1 cellular context compared by ENCODE assay signal in the genomic region with DNA sequence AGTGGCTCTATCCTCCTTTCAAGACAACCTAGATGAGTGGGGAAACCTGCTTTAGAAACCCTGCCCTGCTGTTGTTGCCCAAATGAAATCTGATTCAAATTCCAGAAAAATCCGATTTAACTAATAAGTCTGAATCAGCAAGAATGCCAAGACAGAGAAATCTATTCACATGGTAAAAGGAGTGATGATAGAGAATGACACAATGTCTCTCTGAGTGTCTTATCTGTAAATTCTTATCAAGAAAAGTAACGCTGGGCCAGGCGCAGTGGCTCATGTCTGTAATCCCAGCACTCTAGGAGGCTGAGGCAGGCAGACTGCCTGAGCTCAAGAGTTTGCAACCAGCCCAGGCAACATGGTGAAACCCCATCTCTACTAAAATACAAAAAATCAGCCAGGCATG.
A peak's percentile ranks its signal among the peaks of the same experiment; 100 is the strongest.
TF ChIP-seq lines count a peak whose summit lies in the region.

No MANE protein-coding gene starts in this region.

TF ChIP-seq in K562, 482 proteins besides CTCF, POLR2A, EP300 and RAD21:
- TF ChIP-seq TEAD2 (tag; IDR thresholded peaks at IDR 0.05): no peak
- peak; percentile 75 for TF ChIP-seq ZNF316 (IDR thresholded peaks at IDR 0.05)
- TF ChIP-seq ZEB2 (IDR thresholded peaks at IDR 0.05): no peak
- TF ChIP-seq PRMT5 (CRISPR knock-in tag; IDR thresholded peaks at IDR 0.05): no peak
- TF ChIP-seq ZNF507 (tag; conservative IDR thresholded peaks at IDR 0.05): no peak
- TF ChIP-seq ASH1L (IDR thresholded peaks at IDR 0.05; ENCODE audit: borderline replicate concordance, low read depth, partially characterized antibody): no peak
- TF ChIP-seq C11orf30 (IDR thresholded peaks at IDR 0.05; ENCODE audit: low read depth): peak; percentile 75; the same call in 1 of the 2 replicates
- TF ChIP-seq SOX6 (IDR thresholded peaks at IDR 0.05): 0 out of 2 replicates have a peak, but pooled peaks have one; percentile 18
- TF ChIP-seq SMARCA5 (IDR thresholded peaks at IDR 0.05): no peak
- no peak for TF ChIP-seq SIX5 (IDR thresholded peaks at IDR 0.05; ENCODE audit: borderline replicate concordance in 1 of 2, insufficient read depth in 1 of 2, low read depth in 1 of 2, low read length in 2 of 2)
- TF ChIP-seq POU5F1 (IDR thresholded peaks at IDR 0.05; ENCODE audit: borderline replicate concordance, low read depth, low read length, partially characterized antibody): no peak
- no peak for TF ChIP-seq CCNT2 (IDR thresholded peaks at IDR 0.05; ENCODE audit: borderline replicate concordance, extremely low read depth, insufficient read length, low read depth, low read length)
- TF ChIP-seq KLF10 (CRISPR knock-in tag; IDR thresholded peaks at IDR 0.05): no peak
- TF ChIP-seq ZNF121 (CRISPR knock-in tag; conservative IDR thresholded peaks at IDR 0.05): no peak
- TF ChIP-seq MYNN (IDR thresholded peaks at IDR 0.05): no peak
- no peak for TF ChIP-seq MYNN (CRISPR knock-in tag; IDR thresholded peaks at IDR 0.05)
- peak; percentile 62 for TF ChIP-seq MAFG (tag; conservative IDR thresholded peaks at IDR 0.05)
